In the genomic region with DNA sequence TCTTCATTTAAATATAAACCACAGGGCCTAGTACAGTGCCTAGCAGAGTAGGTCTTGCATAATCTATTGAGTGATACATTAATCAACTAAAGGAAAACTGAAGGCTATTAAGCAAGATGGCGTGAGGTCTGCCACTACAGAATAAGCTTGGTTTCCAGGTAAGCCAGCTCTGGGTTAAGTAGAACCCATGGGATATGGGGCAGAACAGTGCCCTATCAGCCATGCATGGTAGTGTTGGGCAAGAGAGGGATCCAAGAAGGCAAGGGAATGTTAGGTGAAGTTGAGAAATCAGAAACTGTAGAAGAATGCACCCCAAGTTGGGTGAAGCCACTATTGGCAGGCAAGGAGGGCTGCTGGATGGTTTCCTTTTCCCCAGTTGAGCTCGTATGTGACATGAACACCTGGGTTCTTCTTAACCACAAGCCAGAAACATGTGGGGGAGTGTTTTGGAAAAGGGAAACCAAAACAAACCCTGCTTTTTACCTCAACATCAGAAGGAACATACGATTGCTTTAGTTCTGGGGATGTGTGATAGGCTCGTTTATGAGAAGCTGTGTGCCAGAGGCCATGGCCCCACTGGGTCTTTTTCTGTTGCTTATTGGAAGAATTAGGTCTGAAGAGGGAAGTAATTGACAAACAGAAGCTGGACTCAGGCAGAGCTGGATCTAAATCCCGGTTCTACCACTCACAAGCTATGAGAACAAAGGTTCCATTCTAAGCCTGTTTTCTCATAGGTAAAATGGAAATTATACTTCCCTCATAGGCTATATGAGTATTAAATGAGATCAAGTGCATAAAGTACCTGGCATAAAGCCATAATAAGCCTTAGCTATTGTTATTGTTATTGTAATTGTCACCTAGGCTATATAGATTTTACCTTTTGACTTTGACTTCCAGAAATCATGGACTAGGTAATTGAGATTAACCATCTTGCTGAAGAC, we compare ENCODE assay signal across 9 cellular contexts. TPM values are rescaled to one million over a fixed set of nuclear protein-coding genes. Genes with fewer than 3 reads are reported as not detected.
DNase-seq lines count a peak whose midpoint lies in the region; ATAC-seq and TF ChIP-seq lines count a peak whose summit lies in the region.
"Had no signal": no experiment of that assay in that cellular context is flagged by ENCODE, and none has a peak within 500 bp of the region (broad histone marks: within the 10 kb centered on the region; RNA-seq: fewer than 3 reads in every experiment).

No MANE protein-coding gene starts in this region.

- no peak overlapping the region for H3K4me3 ChIP-seq in SK-N-SH (ENCODE audit: low read depth in 2 of 2, low read length in 1 of 2)
- no peak overlapping the region for H3K4me3 ChIP-seq in upper lobe of left lung
- H3K4me3 ChIP-seq: adrenal gland had no signal

- CTCF ChIA-PET in SK-N-SH (lab: Yijun Ruan, JAX): interaction anchor here (0.9 to 1.9 kb wide), 4 partner anchors 15 to 37 kb away, joined by 3 to 5 read pairs (median 3); no protein-coding TSS in a partner anchor

- H2AFZ ChIP-seq in SK-N-SH (ENCODE audit: low read depth): no peak overlapping the region

- DNase-seq in stimulated activated CD4-positive, alpha-beta T cell treated with anti-CD3 and anti-CD28 coated beads, Interleukin-15, amount 100 ng/mL, for 24 hours: peak; percentile 9
- no peak for DNase-seq in stimulated activated CD4-positive, alpha-beta T cell treated with anti-CD3 and anti-CD28 coated beads, Interleukin-1b, Interleukin-23, amount 100 ng/mL, for 48 hours
- DNase-seq in SK-N-SH (no peak), fibroblast of peridontal ligament (ENCODE audit: extremely low read depth) (peak; percentile 28), upper lobe of left lung (no peak), NCI-H226 (no peak), NCI-H1048 (lab: John Stamatoyannopoulos, UW) (no peak)
- DNase-seq: adrenal gland had no signal

- H3K9me3 ChIP-seq in SK-N-SH (no peaks in the 10 kb centered on the region), upper lobe of left lung (no peaks in the 10 kb centered on the region)
- H3K9me3 ChIP-seq: adrenal gland had no signal

- WGBS in SK-N-SH (ENCODE audit: low lambda C conversion rate): 98% methylated on average over 5 of the region's 5 CpGs
- 64 to 72% methylated on average over 5 of the region's 5 CpGs for WGBS in upper lobe of left lung, 2 donors

- no peak overlapping the region; the same call in 1 of the 2 replicates for H3K4me2 ChIP-seq in SK-N-SH

- peaks cover 46% of the 10 kb centered on the region for H3F3A ChIP-seq in SK-N-SH (replicated peaks; ENCODE audit: insufficient read depth)

- no peak for TF ChIP-seq RAD21 in SK-N-SH (IDR thresholded peaks at IDR 0.05; ENCODE audit: low read length)

- H3K9ac ChIP-seq in SK-N-SH: no peak overlapping the region

- TF ChIP-seq EP300 in SK-N-SH (IDR thresholded peaks at IDR 0.05; ENCODE audit: borderline replicate concordance in 1 of 2, low read depth in 1 of 2, low read length in 1 of 2) (no peak), upper lobe of left lung (IDR thresholded peaks at IDR 0.05) (no peak)

- TF ChIP-seq POLR2A in upper lobe of left lung (IDR thresholded peaks at IDR 0.05): no peak

- H3K9me2 ChIP-seq in SK-N-SH: no peaks in the 10 kb centered on the region

- peaks cover 80% of the 10 kb centered on the region; the same call in 1 of the 2 replicates for H3K79me2 ChIP-seq in SK-N-SH (ENCODE audit: insufficient read depth)

- peak overlapping the region; percentile 34 to 75 for H3K27ac ChIP-seq in SK-N-SH (ENCODE audit: low read depth in 2 of 2, low read length in 1 of 2)
- peak overlapping the region; percentile 24 to 73 (median 32) for H3K27ac ChIP-seq in upper lobe of left lung

- no peak for TF ChIP-seq CTCF in SK-N-SH (IDR thresholded peaks at IDR 0.05)
- TF ChIP-seq CTCF in upper lobe of left lung (IDR thresholded peaks at IDR 0.05): no peak

- POLR2A ChIA-PET in SK-N-SH (lab: Yijun Ruan, JAX): no interaction called here

- ATAC-seq in upper lobe of left lung (ENCODE audit: low FRiP score in 2 of 2) (no peak), HG03469 (IDR thresholded peaks at IDR 0.05; ENCODE audit: unreplicated experiment) (no peak)

- H4K20me1 ChIP-seq in SK-N-SH (ENCODE audit: insufficient read depth): no peaks in the 10 kb centered on the region

- H3K4me1 ChIP-seq in SK-N-SH (ENCODE audit: control insufficient read depth in 1 of 2, insufficient read depth in 2 of 2, low read depth in 1 of 2, low read length in 1 of 2) (peaks cover 33 to 63% of the 10 kb centered on the region in 2 experiments; a peak in 3 of 4 replicates), upper lobe of left lung (peaks cover 78 to 86% (median 84%) of the 10 kb centered on the region in 4 donors)

- H3K36me3 ChIP-seq in SK-N-SH (replicated peaks in 1 of 2; ENCODE audit: control insufficient read depth in 1 of 2, insufficient read depth in 2 of 2, low read length in 1 of 2) (peaks cover 4 to 11% of the 10 kb centered on the region in 2 experiments), upper lobe of left lung (peaks cover 7 to 82% (median 38%) of the 10 kb centered on the region in 4 donors)
- H3K36me3 ChIP-seq: adrenal gland had no signal

- no peaks in the 10 kb centered on the region for H3K27me3 ChIP-seq in SK-N-SH (ENCODE audit: insufficient read depth)
- no peaks in the 10 kb centered on the region for H3K27me3 ChIP-seq in upper lobe of left lung
- H3K27me3 ChIP-seq: adrenal gland had no signal

TF ChIP-seq in SK-N-SH, 30 proteins besides CTCF, POLR2A, EP300 and RAD21:
- TF ChIP-seq REST (IDR thresholded peaks at IDR 0.05; ENCODE audit: low read depth, low read length): no peak
- no peak for TF ChIP-seq POLR2AphosphoS5 (IDR thresholded peaks at IDR 0.05; ENCODE audit: low read depth, low read length)
- TF ChIP-seq TAF1 (IDR thresholded peaks at IDR 0.05; ENCODE audit: borderline replicate concordance, low read depth, low read length): no peak
- no peak for TF ChIP-seq TCF12 (IDR thresholded peaks at IDR 0.05)
- TF ChIP-seq GABPA (IDR thresholded peaks at IDR 0.05; ENCODE audit: low read depth): no peak
- TF ChIP-seq TEAD4 (IDR thresholded peaks at IDR 0.05; ENCODE audit: borderline replicate concordance, insufficient read depth): no peak
- no peak for TF ChIP-seq FOXJ3 (CRISPR knock-in tag; IDR thresholded peaks at IDR 0.05)
- no peak for TF ChIP-seq JUND (IDR thresholded peaks at IDR 0.05)
- TF ChIP-seq, protein P1, sequence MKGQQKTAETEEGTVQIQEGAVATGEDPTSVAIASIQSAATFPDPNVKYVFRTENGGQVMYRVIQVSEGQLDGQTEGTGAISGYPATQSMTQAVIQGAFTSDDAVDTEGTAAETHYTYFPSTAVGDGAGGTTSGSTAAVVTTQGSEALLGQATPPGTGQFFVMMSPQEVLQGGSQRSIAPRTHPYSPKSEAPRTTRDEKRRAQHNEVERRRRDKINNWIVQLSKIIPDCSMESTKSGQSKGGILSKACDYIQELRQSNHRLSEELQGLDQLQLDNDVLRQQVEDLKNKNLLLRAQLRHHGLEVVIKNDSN (IDR thresholded peaks at IDR 0.05; ENCODE audit: borderline replicate concordance, low read depth): no peak
- TF ChIP-seq NRF1 (IDR thresholded peaks at IDR 0.05; ENCODE audit: low read depth, low read length): no peak
- TF ChIP-seq RXRA (IDR thresholded peaks at IDR 0.05; ENCODE audit: borderline replicate concordance, low read depth): no peak
- no peak for TF ChIP-seq EZH2phosphoT487 (IDR thresholded peaks at IDR 0.05; ENCODE audit: borderline replicate concordance, low read depth)
- TF ChIP-seq FOSL2 (IDR thresholded peaks at IDR 0.05; ENCODE audit: borderline replicate concordance, low read depth): no peak
- no peak for TF ChIP-seq MAX (IDR thresholded peaks at IDR 0.05; ENCODE audit: low read depth)

RNA-seq across cellular contexts. Expression of gene NEDD9, which starts 33.5 kb away (rescaled TPM):
- 7.4 and 9.9 TPM in 2 replicates for polyA plus RNA-seq in SK-N-SH (2012; rRNA removed)
- 6.1 and 6.8 TPM in 2 replicates for polyA plus RNA-seq in SK-N-SH (2012; cell fraction: cytosol; rRNA removed)
- polyA plus RNA-seq in SK-N-SH (2012; cell fraction: nucleus; rRNA removed): 12.2 and 22.1 TPM in 2 replicates
- 100 to 1,000 TPM; 122 to 334 (median 173) TPM for total RNA-seq in upper lobe of left lung

Comparison
In these comparisons a context has a peak if more than half of its experiments do, and no peak if none do; other contexts are left out.
1. DNase-seq: peak in stimulated activated CD4-positive, alpha-beta T cell treated with anti-CD3 and anti-CD28 coated beads, Interleukin-15, amount 100 ng/mL, for 24 hours (single experiment) and fibroblast of peridontal ligament (single experiment); none in stimulated activated CD4-positive, alpha-beta T cell treated with anti-CD3 and anti-CD28 coated beads, Interleukin-1b, Interleukin-23, amount 100 ng/mL, for 48 hours (single experiment), SK-N-SH (single experiment), upper lobe of left lung (0 of 2), NCI-H226 (single experiment) and NCI-H1048 (single experiment).